ENCODE assay signal across 8 cellular contexts in genomic region chr17:30708241-30709078, GRCh38.
DNase-seq lines count a peak whose midpoint lies in the region; ATAC-seq and TF ChIP-seq lines count a peak whose summit lies in the region.
"Not testable (repeated sequence)": the region's sequence is repeated elsewhere in the genome, so short reads cannot be mapped to it uniquely, and the experiment has no call there.

No MANE protein-coding gene starts in this region.

- CTCF ChIA-PET in AG04449 (lab: Yijun Ruan, JAX), result interaction anchor here (0.7 kb wide), 1 partner anchor 189 kb away, joined by 3 read pairs; no protein-coding TSS in a partner anchor

- DNase-seq in AG04449 (ENCODE audit: low read depth, low spot score), result peak; percentile 75
- DNase-seq in LoVo (ENCODE audit: low spot score), result peak; percentile 82
- peak; percentile 46 for DNase-seq in OCI-M2 (lab: John Stamatoyannopoulos, UW; ENCODE audit: unreplicated experiment)
- peak; percentile 72 for DNase-seq in activated CD8-positive, alpha-beta memory T cell treated with anti-CD3 and anti-CD28 coated beads, Interleukin-2, amount 50 U/mL, for 4 hours
- DNase-seq in effector CD4-positive, alpha-beta T cell, result peak; percentile 61
- peak; percentile 82 to 88 for DNase-seq in left colon
- peak; percentile 86 for DNase-seq in smooth muscle cell of the brain vasculature (ENCODE audit: low read depth, low spot score)

- TF ChIP-seq CTCF in AG04449 (IDR thresholded peaks at IDR 0.05; ENCODE audit: insufficient read depth, low read length, missing control alignments), result not testable (repeated sequence)

- ATAC-seq in GM19035 (IDR thresholded peaks at IDR 0.05; ENCODE audit: unreplicated experiment) (peak; percentile 64), left colon (peak; percentile 75)

- POLR2A ChIA-PET in AG04449 (lab: Yijun Ruan, JAX), result not testable (repeated sequence)

- H3K4me3 ChIP-seq in AG04449 (ENCODE audit: low read depth, low read length), result peak overlapping the region; percentile 73

- intact Hi-C loops in left colon (cut with DNase I, micrococcal nuclease), result not testable (repeated sequence)

Comparison
In these comparisons a context has a peak if more than half of its experiments do, and no peak if none do; other contexts are left out.
1. Peak in every context shown above with its lines: DNase-seq, ATAC-seq and H3K4me3 ChIP-seq.